In the genomic region with DNA sequence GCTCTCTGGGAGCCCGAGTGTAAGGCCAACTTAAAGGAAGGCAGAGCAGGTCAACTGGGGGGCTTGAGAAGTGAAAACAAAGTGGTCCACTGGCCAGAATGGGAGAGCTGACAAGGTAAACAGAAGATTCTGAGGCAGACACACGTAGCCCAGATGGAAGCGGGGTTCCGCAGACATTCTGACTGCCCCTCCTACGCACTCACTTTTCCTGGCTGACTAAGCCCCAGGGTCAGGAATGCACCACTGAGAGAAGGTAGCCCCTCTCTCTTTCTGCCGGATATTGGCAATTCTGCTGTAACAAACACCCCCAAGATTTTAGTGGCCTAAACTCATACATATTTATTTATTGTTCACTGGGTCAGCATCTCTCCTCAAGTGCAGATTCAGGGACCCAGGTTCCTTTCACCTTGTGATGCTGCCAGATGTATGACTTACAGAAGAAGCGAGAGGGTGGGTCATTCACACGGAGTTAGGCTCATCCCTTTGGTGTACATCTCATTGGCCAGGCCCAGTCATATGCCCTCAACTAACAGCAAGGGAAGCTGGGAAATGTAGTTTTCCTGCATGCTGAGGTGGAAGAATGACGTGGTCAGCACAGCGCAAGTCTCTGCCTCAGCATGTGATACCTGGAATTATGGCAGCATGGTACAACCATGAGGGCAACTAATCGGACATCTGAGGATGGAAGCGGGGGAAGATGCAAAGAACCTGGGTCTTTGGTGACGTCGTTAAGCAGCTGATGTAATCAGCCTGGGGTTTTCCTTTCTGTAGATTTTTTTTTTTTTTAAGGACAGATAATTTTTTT, we compare ENCODE assay signal across 10 cellular contexts. TPM values are rescaled to one million over a fixed set of nuclear protein-coding genes. Genes with fewer than 3 reads are reported as not detected.
DNase-seq lines count a peak whose midpoint lies in the region; ATAC-seq and TF ChIP-seq lines count a peak whose summit lies in the region.
"Had no signal": no experiment of that assay in that cellular context is flagged by ENCODE, and none has a peak within 500 bp of the region (broad histone marks: within the 10 kb centered on the region; RNA-seq: fewer than 3 reads in every experiment).

No MANE protein-coding gene starts in this region.

- BruUV-seq in PC-3 (replicated peaks; lab: Mats Ljungman, UMichigan): no TSS peak

- no peak overlapping the region for H3K4me2 ChIP-seq in PC-3 (ENCODE audit: low read length)

- POLR2A ChIA-PET in PC-3 (lab: Charles Lee; ENCODE audit: unreplicated experiment): no interaction called here

- ATAC-seq in HG02885 (IDR thresholded peaks at IDR 0.05; ENCODE audit: poor library complexity, unreplicated experiment): peak; percentile 98
- ATAC-seq in PC-3: peak; percentile 37; the same call in 1 of the 2 replicates
- peak; percentile 91 for ATAC-seq in Right ventricle myocardium superior (ENCODE audit: poor library complexity)

- H3K36me3 ChIP-seq in PC-3 (ENCODE audit: low read depth, low read length): no peaks in the 10 kb centered on the region

- H3K4me3 ChIP-seq in PC-3 (ENCODE audit: low read length): no peak overlapping the region

- H3K9me2 ChIP-seq in PC-3 (replicated peaks; ENCODE audit: low read length): no peaks in the 10 kb centered on the region

- TF ChIP-seq CTCF in PC-3 (conservative IDR thresholded peaks at IDR 0.05; ENCODE audit: low read depth, low read length): no peak

- peak overlapping the region; percentile 29 for H3K4me3 Mint-ChIP-seq in activated naive CD4-positive, alpha-beta T cell treated with anti-CD3 and anti-CD28 coated beads for 36 hours

- H3K27ac Mint-ChIP-seq in activated naive CD4-positive, alpha-beta T cell treated with anti-CD3 and anti-CD28 coated beads for 36 hours: peak overlapping the region; percentile 85

- H2AFZ ChIP-seq in PC-3 (ENCODE audit: low read length): no peak overlapping the region

- no peak overlapping the region for H3K27ac ChIP-seq in PC-3 (ENCODE audit: low read length)
- H3K27ac ChIP-seq: 22Rv1, epithelial cell of prostate had no signal

- H3F3A ChIP-seq in PC-3 (ENCODE audit: low read length, unreplicated experiment): no peaks in the 10 kb centered on the region

- no peaks in the 10 kb centered on the region for H3K36me3 Mint-ChIP-seq in activated naive CD4-positive, alpha-beta T cell treated with anti-CD3 and anti-CD28 coated beads for 36 hours (ENCODE audit: low read depth)

- no peaks in the 10 kb centered on the region for H3K4me1 ChIP-seq in PC-3 (ENCODE audit: insufficient read depth, low read length)

- intact Hi-C loops in PC-3 (cut with micrococcal nuclease): no loop called here
- intact Hi-C loops in activated naive CD4-positive, alpha-beta T cell treated with anti-CD3 and anti-CD28 coated beads for 36 hours (cut with micrococcal nuclease): loop anchor here (1.0 to 5.0 kb wide), 2 partner anchors 54 to 93 kb away; no protein-coding TSS in a partner anchor
- intact Hi-C loops in Right ventricle myocardium superior (cut with DNase I): no loop called here

- CTCF ChIA-PET in PC-3 (lab: Charles Lee): no interaction called here
- CTCF ChIA-PET in activated naive CD4-positive, alpha-beta T cell treated with anti-CD3 and anti-CD28 coated beads for 36 hours (lab: Charles Lee): interaction anchor here (1.1 to 1.4 kb wide), 3 partner anchors 34 to 318 kb away, joined by 3 to 5 read pairs (median 3); no protein-coding TSS in a partner anchor

- peaks cover 24% of the 10 kb centered on the region for H3K4me1 Mint-ChIP-seq in activated naive CD4-positive, alpha-beta T cell treated with anti-CD3 and anti-CD28 coated beads for 36 hours (ENCODE audit: low read depth)

- H3K9ac ChIP-seq in PC-3 (ENCODE audit: low read length): no peak overlapping the region

- H3K27me3 Mint-ChIP-seq in activated naive CD4-positive, alpha-beta T cell treated with anti-CD3 and anti-CD28 coated beads for 36 hours (ENCODE audit: low read depth): no peaks in the 10 kb centered on the region

- H3K79me2 ChIP-seq in PC-3 (ENCODE audit: low read length): no peaks in the 10 kb centered on the region

- H4K20me1 ChIP-seq in PC-3 (ENCODE audit: low read length): no peaks in the 10 kb centered on the region

- H3K9me3 Mint-ChIP-seq in activated naive CD4-positive, alpha-beta T cell treated with anti-CD3 and anti-CD28 coated beads for 36 hours: no peaks in the 10 kb centered on the region

- no peaks in the 10 kb centered on the region for H3K27me3 ChIP-seq in PC-3 (ENCODE audit: low read length)

- DNase-seq in DMS 273 (lab: John Stamatoyannopoulos, UW; ENCODE audit: unreplicated experiment): peak; percentile 44
- DNase-seq in DMS 273 treated with DMSO at 0.1 percent for 48 hours (lab: John Stamatoyannopoulos, UW): no peak
- peak; percentile 31 for DNase-seq in PC-3
- peak; percentile 72 for DNase-seq in activated naive CD4-positive, alpha-beta T cell treated with anti-CD3 and anti-CD28 coated beads for 36 hours
- DNase-seq in Right ventricle myocardium superior: no peak
- DNase-seq in renal cortical epithelial cell (ENCODE audit: low read depth): peak; percentile 82
- no peak for DNase-seq in HuH-7.5 (ENCODE audit: low spot score)

- H3K9me3 ChIP-seq in PC-3 (ENCODE audit: low read length): peaks cover 8% of the 10 kb centered on the region; the same call in 1 of the 2 replicates

RNA-seq across cellular contexts. Expression of gene MRPS6, which starts 43.5 kb away (rescaled TPM):
- total RNA-seq in PC-3 (2014; rRNA removed): 32.8 and 35.0 TPM in 2 replicates
- 10 to 100 TPM; 78.9 to 80.0 TPM for total RNA-seq in activated naive CD4-positive, alpha-beta T cell treated with anti-CD3 and anti-CD28 coated beads for 36 hours
- total RNA-seq in Right ventricle myocardium superior: 74.4 TPM
- 9.4 and 33.8 TPM in 2 replicates for total RNA-seq in renal cortical epithelial cell

RNA-seq across cellular contexts. Expression of gene SLC5A3, which starts 43.5 kb away (rescaled TPM):
- total RNA-seq in PC-3 (2014; rRNA removed): 13.4 and 13.8 TPM in 2 replicates
- total RNA-seq in activated naive CD4-positive, alpha-beta T cell treated with anti-CD3 and anti-CD28 coated beads for 36 hours: 10 to 100 TPM; 21.2 to 21.7 TPM
- total RNA-seq in Right ventricle myocardium superior: 5.1 TPM
- 13.9 and 65.8 TPM in 2 replicates for total RNA-seq in renal cortical epithelial cell

Comparison
In these comparisons a context has a peak if more than half of its experiments do, and no peak if none do; other contexts are left out.
1. DNase-seq: peak in DMS 273 (single experiment), PC-3 (single experiment), activated naive CD4-positive, alpha-beta T cell treated with anti-CD3 and anti-CD28 coated beads for 36 hours (single experiment) and renal cortical epithelial cell (single experiment); none in DMS 273 treated with DMSO at 0.1 percent for 48 hours (single experiment), Right ventricle myocardium superior (single experiment) and HuH-7.5 (single experiment).
2. ATAC-seq: peak in every context shown above with its lines; median percentile 98 in HG02885; 91 in Right ventricle myocardium superior; 37 in PC-3.